9 cellular contexts compared by ENCODE assay signal in genomic region chr6:10146723-10147451, GRCh38.
DNase-seq lines count a peak whose midpoint lies in the region; ATAC-seq lines count a peak whose summit lies in the region.
"Had no signal": no experiment of that assay in that cellular context is flagged by ENCODE, and none has a peak within 500 bp of the region (broad histone marks: within the 10 kb centered on the region; RNA-seq: fewer than 3 reads in every experiment).

No MANE protein-coding gene starts in this region.

- no peak overlapping the region for H3K27ac ChIP-seq in ACC112 (ENCODE audit: low read depth, low read length)
- no peak overlapping the region for H3K27ac ChIP-seq in stomach smooth muscle (ENCODE audit: low read length)

- no peaks in the 10 kb centered on the region for H3K27me3 Mint-ChIP-seq in activated naive CD8-positive, alpha-beta T cell treated with anti-CD3 and anti-CD28 coated beads, Interleukin-2, amount 10 ng/mL, durations not matched to agents 7 days and 5 days

- H3K9ac ChIP-seq in stomach smooth muscle (ENCODE audit: low read length in 2 of 2), result no peak overlapping the region

- H3K4me1 ChIP-seq in ACC112 (ENCODE audit: control insufficient read depth, insufficient read depth, low read length, unreplicated experiment) (no peaks in the 10 kb centered on the region), stomach smooth muscle (ENCODE audit: control insufficient read depth, insufficient read depth, low read length) (no peaks in the 10 kb centered on the region)

- H3K36me3 ChIP-seq in ACC112 (ENCODE audit: insufficient read depth, low read length) (no peaks in the 10 kb centered on the region), stomach smooth muscle (ENCODE audit: control insufficient read depth in 2 of 2, insufficient read depth in 2 of 2, low read length in 2 of 2) (no peaks in the 10 kb centered on the region)

- H3K9me3 ChIP-seq in stomach smooth muscle (ENCODE audit: control insufficient read depth in 2 of 2, low read length in 2 of 2), result no peaks in the 10 kb centered on the region
- H3K9me3 ChIP-seq: mucosa of descending colon had no signal

- DNase-seq in NAMALWA (ENCODE audit: low spot score) (peak; percentile 59), iPS DF 19.7 (ENCODE audit: low read depth, low spot score) (peak; percentile 48)
- DNase-seq in activated naive CD8-positive, alpha-beta T cell treated with anti-CD3 and anti-CD28 coated beads, Interleukin-2, amount 10 ng/mL, durations not matched to agents 7 days and 5 days, result no peak
- DNase-seq in stimulated activated CD8-positive, alpha-beta memory T cell treated with anti-CD3 and anti-CD28 coated beads, Interleukin-4, amount 100 ng/mL, for 48 hours, result no peak

- H3K4me1 Mint-ChIP-seq in activated naive CD8-positive, alpha-beta T cell treated with anti-CD3 and anti-CD28 coated beads, Interleukin-2, amount 10 ng/mL, durations not matched to agents 7 days and 5 days, result peaks cover 3% of the 10 kb centered on the region

- H3K79me2 ChIP-seq in ACC112 (ENCODE audit: control insufficient read depth, insufficient read depth, low read length, unreplicated experiment), result no peaks in the 10 kb centered on the region

- ATAC-seq in GM18502 (IDR thresholded peaks at IDR 0.05; ENCODE audit: poor library complexity, unreplicated experiment), result peak; percentile 100
- ATAC-seq in HG02678 (IDR thresholded peaks at IDR 0.05; ENCODE audit: unreplicated experiment), result peak; percentile 96
- peak; percentile 52 for ATAC-seq in activated naive CD8-positive, alpha-beta T cell treated with anti-CD3 and anti-CD28 coated beads, Interleukin-2, amount 10 ng/mL, durations not matched to agents 7 days and 5 days (ENCODE audit: low read depth)
- ATAC-seq: mucosa of descending colon had no signal

- H3K4me3 Mint-ChIP-seq in activated naive CD8-positive, alpha-beta T cell treated with anti-CD3 and anti-CD28 coated beads, Interleukin-2, amount 10 ng/mL, durations not matched to agents 7 days and 5 days, result peak overlapping the region; percentile 65

- H3K27ac Mint-ChIP-seq in activated naive CD8-positive, alpha-beta T cell treated with anti-CD3 and anti-CD28 coated beads, Interleukin-2, amount 10 ng/mL, durations not matched to agents 7 days and 5 days, result no peak overlapping the region

- no peaks in the 10 kb centered on the region for H3K36me3 Mint-ChIP-seq in activated naive CD8-positive, alpha-beta T cell treated with anti-CD3 and anti-CD28 coated beads, Interleukin-2, amount 10 ng/mL, durations not matched to agents 7 days and 5 days

- H3K9me3 Mint-ChIP-seq in activated naive CD8-positive, alpha-beta T cell treated with anti-CD3 and anti-CD28 coated beads, Interleukin-2, amount 10 ng/mL, durations not matched to agents 7 days and 5 days, result no peaks in the 10 kb centered on the region

- POLR2A ChIA-PET in activated naive CD8-positive, alpha-beta T cell treated with anti-CD3 and anti-CD28 coated beads, Interleukin-2, amount 10 ng/mL, durations not matched to agents 7 days and 5 days (lab: Charles Lee), result no interaction called here

- no peaks in the 10 kb centered on the region for H3K27me3 ChIP-seq in ACC112 (ENCODE audit: insufficient read depth, low read length)
- H3K27me3 ChIP-seq in stomach smooth muscle (ENCODE audit: control insufficient read depth in 1 of 2, insufficient read depth in 2 of 2, low read length in 2 of 2), result no peaks in the 10 kb centered on the region

- H3K4me3 ChIP-seq in ACC112 (ENCODE audit: low read depth, low read length) (peak overlapping the region; percentile 70), stomach smooth muscle (ENCODE audit: low read length in 2 of 2) (peak overlapping the region; percentile 1 to 50)
- H3K4me3 ChIP-seq: mucosa of descending colon had no signal

- peak overlapping the region; percentile 21 for H2AFZ ChIP-seq in ACC112 (ENCODE audit: low read length, unreplicated experiment)

Comparison
In these comparisons a context has a peak if more than half of its experiments do, and no peak if none do; other contexts are left out.
1. DNase-seq: peak in NAMALWA (single experiment) and iPS DF 19.7 (single experiment); none in activated naive CD8-positive, alpha-beta T cell treated with anti-CD3 and anti-CD28 coated beads, Interleukin-2, amount 10 ng/mL, durations not matched to agents 7 days and 5 days (single experiment) and stimulated activated CD8-positive, alpha-beta memory T cell treated with anti-CD3 and anti-CD28 coated beads, Interleukin-4, amount 100 ng/mL, for 48 hours (single experiment).
2. Peak in every context shown above with its lines, with median percentiles within 50 percentile points of each other: ATAC-seq.